Comparison of ENCODE assay signal across 8 cellular contexts in genomic region chr10:121734517-121735137, GRCh38.
A peak's percentile ranks its signal among the peaks of the same experiment; 100 is the strongest.
DNase-seq lines count a peak whose midpoint lies in the region; ATAC-seq and TF ChIP-seq lines count a peak whose summit lies in the region.

No MANE protein-coding gene starts in this region.

- POLR2A ChIA-PET in naive thymus-derived CD4-positive, alpha-beta T cell (lab: Charles Lee) = no interaction called here

- CTCF ChIA-PET in naive thymus-derived CD4-positive, alpha-beta T cell (lab: Charles Lee) = no interaction called here

- peaks cover 0 to 18% (median 5%) of the 10 kb centered on the region in 7 donors for H3K4me1 Mint-ChIP-seq in naive thymus-derived CD4-positive, alpha-beta T cell

- peak; percentile 69 for TF ChIP-seq CTCF in HFF-Myc (IDR thresholded peaks at IDR 0.05; ENCODE audit: low read depth, low read length, missing control alignments)
- TF ChIP-seq CTCF in WI38 (IDR thresholded peaks at IDR 0.05; ENCODE audit: low read depth, low read length) = peak; percentile 57
- peak; percentile 64 to 76 (median 69) for TF ChIP-seq CTCF in transverse colon (IDR thresholded peaks at IDR 0.05)

- in situ Hi-C loops in transverse colon (cut with MboI; ENCODE audit: low pct_ligation_motif_present in 1 of 4, low pct_unique_long_range_greater_than_20kb in 1 of 4, low sequenced_read_pairs in 3 of 4) = loop anchor here (5.0 to 10.0 kb wide), 3 partner anchors 790 to 800 kb away; no protein-coding TSS in a partner anchor

- 4 to 35% methylated on average over 4 to 14 of the region's 14 CpGs for WGBS in transverse colon (ENCODE audit: low coverage in 1 of 2), 2 donors

- ATAC-seq in GM18867 (IDR thresholded peaks at IDR 0.05; ENCODE audit: unreplicated experiment) = no peak
- ATAC-seq in naive thymus-derived CD4-positive, alpha-beta T cell = no peak

- H3K27me3 ChIP-seq in transverse colon = peaks cover 13% of the 10 kb centered on the region
- peaks cover 0 to 3% of the 10 kb centered on the region in 2 donors for H3K27me3 ChIP-seq in naive thymus-derived CD4-positive, alpha-beta T cell (ENCODE audit: control insufficient read depth in 2 of 2, insufficient read depth in 2 of 2, low read length in 2 of 2)

- intact Hi-C loops in transverse colon (cut with DNase I; ENCODE audit: low total_unique reads) = loop anchor here (10.0 kb wide), 1 partner anchor 110 kb away; no protein-coding TSS in a partner anchor
- intact Hi-C loops in naive thymus-derived CD4-positive, alpha-beta T cell (cut with micrococcal nuclease) = loop anchor here (1.0 to 5.0 kb wide), 3 partner anchors 168 to 792 kb away; no protein-coding TSS in a partner anchor

- H3K9me3 Mint-ChIP-seq in naive thymus-derived CD4-positive, alpha-beta T cell = peaks cover 0 to 4% (median 0%) of the 10 kb centered on the region in 11 donors

- no peak overlapping the region for H3K4me3 Mint-ChIP-seq in naive thymus-derived CD4-positive, alpha-beta T cell

- H3K27me3 Mint-ChIP-seq in naive thymus-derived CD4-positive, alpha-beta T cell = peaks cover 11 to 36% (median 31%) of the 10 kb centered on the region in 5 donors

- no peak for TF ChIP-seq EP300 in transverse colon (IDR thresholded peaks at IDR 0.05; ENCODE audit: low read depth)

- DNase-seq in DMS53 treated with DMSO at 0.1 percent for 48 hours (lab: John Stamatoyannopoulos, UW; ENCODE audit: unreplicated experiment) (peak; percentile 18), HFF-Myc (ENCODE audit: extremely low read depth, low read depth) (no peak), inferior parietal cortex (ENCODE audit: extremely low spot score) (peak; percentile 67), transverse colon (no peak), NCI-H2171 treated with DMSO at 0.1 percent for 48 hours (lab: John Stamatoyannopoulos, UW) (no peak)
- DNase-seq in naive thymus-derived CD4-positive, alpha-beta T cell = no peak

- no peak overlapping the region for H3K4me3 ChIP-seq in HFF-Myc (replicated peaks; ENCODE audit: low read depth, low read length)
- H3K4me3 ChIP-seq in WI38 (ENCODE audit: low read depth, low read length) = no peak overlapping the region
- H3K4me3 ChIP-seq in transverse colon = no peak overlapping the region
- H3K4me3 ChIP-seq in naive thymus-derived CD4-positive, alpha-beta T cell (ENCODE audit: low read length) = no peak overlapping the region

- peaks cover 0 to 3% (median 1%) of the 10 kb centered on the region in 4 donors for H3K4me1 ChIP-seq in transverse colon
- H3K4me1 ChIP-seq in naive thymus-derived CD4-positive, alpha-beta T cell (ENCODE audit: control insufficient read depth in 2 of 2, insufficient read depth in 2 of 2, low read length in 2 of 2) = peaks cover 0 to 5% of the 10 kb centered on the region in 2 donors

- no peaks in the 10 kb centered on the region for H3K9me3 ChIP-seq in transverse colon
- no peaks in the 10 kb centered on the region for H3K9me3 ChIP-seq in naive thymus-derived CD4-positive, alpha-beta T cell (ENCODE audit: control insufficient read depth in 2 of 3, low read length in 3 of 3)

- H3K36me3 Mint-ChIP-seq in naive thymus-derived CD4-positive, alpha-beta T cell = no peaks in the 10 kb centered on the region

- no peak for TF ChIP-seq POLR2A in transverse colon (IDR thresholded peaks at IDR 0.05)

- H3K27ac Mint-ChIP-seq in naive thymus-derived CD4-positive, alpha-beta T cell = no peak overlapping the region

- no peaks in the 10 kb centered on the region for H3K36me3 ChIP-seq in transverse colon
- no peaks in the 10 kb centered on the region for H3K36me3 ChIP-seq in naive thymus-derived CD4-positive, alpha-beta T cell (ENCODE audit: control insufficient read depth in 2 of 3, insufficient read depth in 3 of 3, low read length in 3 of 3)

- no peak overlapping the region for H3K27ac ChIP-seq in transverse colon
- no peak overlapping the region for H3K27ac ChIP-seq in naive thymus-derived CD4-positive, alpha-beta T cell (ENCODE audit: low read depth, low read length)

Comparison
In these comparisons a context has a peak if more than half of its experiments do, and no peak if none do; other contexts are left out.
1. DNase-seq: peak in DMS53 treated with DMSO at 0.1 percent for 48 hours (single experiment) and inferior parietal cortex (single experiment); none in HFF-Myc (single experiment), transverse colon (single experiment), NCI-H2171 treated with DMSO at 0.1 percent for 48 hours (single experiment) and naive thymus-derived CD4-positive, alpha-beta T cell (0 of 9).
2. Peak in every context shown above with its lines, with median percentiles within 50 percentile points of each other: CTCF ChIP-seq.